In genomic region chr20:7285918-7286556, GRCh38 we compare ENCODE assay signal across 1 cellular context.
TF ChIP-seq lines count a peak whose summit lies in the region.

No MANE protein-coding gene starts in this region.

TF ChIP-seq in HCT116, 20 proteins besides CTCF, POLR2A, EP300 and RAD21 (continued from another document):
- TF ChIP-seq TCF7L2 (IDR thresholded peaks at IDR 0.05; ENCODE audit: borderline replicate concordance, extremely low read depth, insufficient read depth, insufficient read length) (no peak), EGR1 (IDR thresholded peaks at IDR 0.05; ENCODE audit: low read depth) (no peak), SIN3A (IDR thresholded peaks at IDR 0.05; ENCODE audit: low read depth) (no peak), CEBPB (IDR thresholded peaks at IDR 0.05; ENCODE audit: low read depth) (no peak), JUND (IDR thresholded peaks at IDR 0.05) (no peak)
TF ChIP-seq in HCT116: peak in this region for 0.
